21 cellular contexts compared by ENCODE assay signal in the genomic region with DNA sequence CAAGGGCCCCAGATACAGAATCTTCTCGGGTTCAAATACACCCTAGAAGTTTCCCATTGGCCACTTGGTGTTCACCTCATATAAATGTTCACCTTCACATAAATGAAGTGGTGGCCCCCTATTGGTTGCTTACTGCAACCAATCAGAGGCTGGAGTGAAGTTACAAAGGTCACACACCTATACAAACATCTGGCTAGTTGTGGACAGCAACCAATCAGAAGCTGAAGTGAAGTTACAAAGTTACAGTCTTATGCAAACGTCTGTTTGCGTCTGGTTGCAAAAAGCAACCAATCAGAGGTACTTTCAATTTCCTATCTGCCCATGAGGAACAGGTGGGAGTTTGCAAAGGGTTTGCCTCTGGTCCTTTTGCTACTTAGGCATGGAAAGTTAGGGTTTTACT.
"Had no signal": no experiment of that assay in that cellular context is flagged by ENCODE, and none has a peak within 500 bp of the region (broad histone marks: within the 10 kb centered on the region; RNA-seq: fewer than 3 reads in every experiment).

No MANE protein-coding gene starts in this region.

- ATAC-seq: activated CD4-positive, alpha-beta T cell treated with anti-CD3 and anti-CD28 coated beads for 36 hours; gastrocnemius medialis; heart left ventricle; left ventricle myocardium superior; natural killer cell; stimulated activated memory B cell treated with anti-CD40 and anti-IgM and Interleukin-4, amounts not matched to agents 10 μg/mL and 1 μg/mL and 100 μg/mL, for 72 hours; WTC11 had no signal

- H3K4me1 ChIP-seq: gastrocnemius medialis, heart left ventricle, sigmoid colon, spleen, upper lobe of left lung had no signal

- H3K9me3 Mint-ChIP-seq: activated T-helper 1 cell treated with anti-CD3 and anti-CD28 coated beads, Interleukin-12 subunit alpha, Interleukin-12 subunit beta, Interleukin-2, Interleukin-4 antibody, amounts not matched to agents 30 ng/mL and 10 ng/mL and 1 ng/mL, durations not matched to agents 14 hours and 24 hours and 36 hours; natural killer cell; stimulated activated memory B cell treated with anti-CD40 and anti-IgM and Interleukin-4, amounts not matched to agents 10 μg/mL and 1 μg/mL and 100 μg/mL, for 72 hours had no signal

- H3K36me3 ChIP-seq: gastrocnemius medialis, heart left ventricle, neutrophil, sigmoid colon, spleen, thoracic aorta, upper lobe of left lung had no signal

- H3K4me3 Mint-ChIP-seq: activated CD4-positive, alpha-beta T cell treated with anti-CD3 and anti-CD28 coated beads for 36 hours; activated naive CD8-positive, alpha-beta T cell; activated T-helper 1 cell treated with anti-CD3 and anti-CD28 coated beads, Interleukin-12 subunit alpha, Interleukin-12 subunit beta, Interleukin-2, Interleukin-4 antibody, amounts not matched to agents 30 ng/mL and 10 ng/mL and 1 ng/mL, durations not matched to agents 14 hours and 24 hours and 36 hours; natural killer cell; stimulated activated memory B cell treated with anti-CD40 and anti-IgM and Interleukin-4, amounts not matched to agents 10 μg/mL and 1 μg/mL and 100 μg/mL, for 72 hours; T-helper 2 cell treated with Interferon-gamma antibody and Interleukin-4, amounts not matched to agents 5 μg/mL and 100 μg/mL, for 36 hours; WTC11 had no signal

- DNase-seq: activated CD4-positive, alpha-beta T cell treated with anti-CD3 and anti-CD28 coated beads for 36 hours; activated CD4-positive, alpha-beta T cell treated with anti-CD3 and anti-CD28 coated beads, Interleukin-2, amount 50 U/mL, for 48 hours; activated T-cell treated with anti-CD3 and anti-CD28 coated beads for 4 hours; caudate nucleus; gastrocnemius medialis; heart left ventricle; kidney glomerular epithelial cell; left ventricle myocardium superior; natural killer cell; sigmoid colon; spleen; stimulated activated CD4-positive, alpha-beta T cell treated with anti-CD3 and anti-CD28 coated beads, Interleukin-4, amount 100 ng/mL, for 4 hours; upper lobe of left lung had no signal

- H3K27ac Mint-ChIP-seq: activated CD4-positive, alpha-beta T cell treated with anti-CD3 and anti-CD28 coated beads for 36 hours; activated naive CD8-positive, alpha-beta T cell; activated T-helper 1 cell treated with anti-CD3 and anti-CD28 coated beads, Interleukin-12 subunit alpha, Interleukin-12 subunit beta, Interleukin-2, Interleukin-4 antibody, amounts not matched to agents 30 ng/mL and 10 ng/mL and 1 ng/mL, durations not matched to agents 14 hours and 24 hours and 36 hours; natural killer cell; stimulated activated memory B cell treated with anti-CD40 and anti-IgM and Interleukin-4, amounts not matched to agents 10 μg/mL and 1 μg/mL and 100 μg/mL, for 72 hours; T-helper 2 cell treated with Interferon-gamma antibody and Interleukin-4, amounts not matched to agents 5 μg/mL and 100 μg/mL, for 36 hours; WTC11 had no signal

- H3K4me1 Mint-ChIP-seq: activated CD4-positive, alpha-beta T cell treated with anti-CD3 and anti-CD28 coated beads for 36 hours; natural killer cell; stimulated activated memory B cell treated with anti-CD40 and anti-IgM and Interleukin-4, amounts not matched to agents 10 μg/mL and 1 μg/mL and 100 μg/mL, for 72 hours; WTC11 had no signal

- H3K9me3 ChIP-seq: gastrocnemius medialis, heart left ventricle, neutrophil, sigmoid colon, spleen, thoracic aorta, upper lobe of left lung had no signal

- FAIRE-seq: colon had no signal

- H3K27me3 ChIP-seq: gastrocnemius medialis, heart left ventricle, neutrophil, sigmoid colon, spleen, upper lobe of left lung had no signal

- H3K36me3 Mint-ChIP-seq: activated naive CD8-positive, alpha-beta T cell; natural killer cell; stimulated activated memory B cell treated with anti-CD40 and anti-IgM and Interleukin-4, amounts not matched to agents 10 μg/mL and 1 μg/mL and 100 μg/mL, for 72 hours; WTC11 had no signal

- H3K27ac ChIP-seq: gastrocnemius medialis, heart left ventricle, neutrophil, sigmoid colon, spleen, thoracic aorta, upper lobe of left lung had no signal

- H3K27me3 Mint-ChIP-seq: activated CD4-positive, alpha-beta T cell treated with anti-CD3 and anti-CD28 coated beads for 36 hours; stimulated activated memory B cell treated with anti-CD40 and anti-IgM and Interleukin-4, amounts not matched to agents 10 μg/mL and 1 μg/mL and 100 μg/mL, for 72 hours had no signal

- H3K4me3 ChIP-seq: gastrocnemius medialis, heart left ventricle, sigmoid colon, spleen, thoracic aorta, upper lobe of left lung had no signal
